Comparison of ENCODE assay signal across 1 cellular context in the genomic region with DNA sequence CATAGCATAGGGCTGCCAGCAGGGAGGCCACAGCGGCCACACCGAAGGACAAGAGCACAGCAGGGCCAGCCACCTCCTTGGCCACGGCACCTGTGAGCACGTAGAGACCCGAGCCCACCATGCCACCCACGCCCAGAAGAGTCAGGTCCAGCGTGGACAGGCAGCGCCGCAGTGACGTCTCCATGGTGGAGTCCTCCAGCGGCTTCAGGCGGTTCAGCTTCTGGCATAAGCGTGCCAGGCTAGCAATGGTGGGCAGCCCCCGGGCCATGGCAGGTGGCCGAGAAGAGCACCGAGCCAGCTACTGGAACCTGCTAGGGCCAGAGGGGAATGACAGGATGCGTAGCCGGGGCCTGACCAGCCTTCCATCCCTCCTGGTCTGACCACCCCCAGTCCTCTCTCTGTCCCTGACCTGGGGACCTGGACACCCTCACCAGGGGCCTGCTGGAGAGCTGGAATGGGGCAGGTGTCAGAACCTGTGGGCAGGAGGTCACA.
TF ChIP-seq lines count a peak whose summit lies in the region.

No MANE protein-coding gene starts in this region.

TF ChIP-seq in GM12878, 131 proteins besides CTCF, POLR2A, EP300 and RAD21:
- no peak for TF ChIP-seq TBL1XR1 (IDR thresholded peaks at IDR 0.05; ENCODE audit: low read depth, low read length)
- TF ChIP-seq SREBF1 (IDR thresholded peaks at IDR 0.05; ENCODE audit: low read length) = no peak
- TF ChIP-seq, protein P1, sequence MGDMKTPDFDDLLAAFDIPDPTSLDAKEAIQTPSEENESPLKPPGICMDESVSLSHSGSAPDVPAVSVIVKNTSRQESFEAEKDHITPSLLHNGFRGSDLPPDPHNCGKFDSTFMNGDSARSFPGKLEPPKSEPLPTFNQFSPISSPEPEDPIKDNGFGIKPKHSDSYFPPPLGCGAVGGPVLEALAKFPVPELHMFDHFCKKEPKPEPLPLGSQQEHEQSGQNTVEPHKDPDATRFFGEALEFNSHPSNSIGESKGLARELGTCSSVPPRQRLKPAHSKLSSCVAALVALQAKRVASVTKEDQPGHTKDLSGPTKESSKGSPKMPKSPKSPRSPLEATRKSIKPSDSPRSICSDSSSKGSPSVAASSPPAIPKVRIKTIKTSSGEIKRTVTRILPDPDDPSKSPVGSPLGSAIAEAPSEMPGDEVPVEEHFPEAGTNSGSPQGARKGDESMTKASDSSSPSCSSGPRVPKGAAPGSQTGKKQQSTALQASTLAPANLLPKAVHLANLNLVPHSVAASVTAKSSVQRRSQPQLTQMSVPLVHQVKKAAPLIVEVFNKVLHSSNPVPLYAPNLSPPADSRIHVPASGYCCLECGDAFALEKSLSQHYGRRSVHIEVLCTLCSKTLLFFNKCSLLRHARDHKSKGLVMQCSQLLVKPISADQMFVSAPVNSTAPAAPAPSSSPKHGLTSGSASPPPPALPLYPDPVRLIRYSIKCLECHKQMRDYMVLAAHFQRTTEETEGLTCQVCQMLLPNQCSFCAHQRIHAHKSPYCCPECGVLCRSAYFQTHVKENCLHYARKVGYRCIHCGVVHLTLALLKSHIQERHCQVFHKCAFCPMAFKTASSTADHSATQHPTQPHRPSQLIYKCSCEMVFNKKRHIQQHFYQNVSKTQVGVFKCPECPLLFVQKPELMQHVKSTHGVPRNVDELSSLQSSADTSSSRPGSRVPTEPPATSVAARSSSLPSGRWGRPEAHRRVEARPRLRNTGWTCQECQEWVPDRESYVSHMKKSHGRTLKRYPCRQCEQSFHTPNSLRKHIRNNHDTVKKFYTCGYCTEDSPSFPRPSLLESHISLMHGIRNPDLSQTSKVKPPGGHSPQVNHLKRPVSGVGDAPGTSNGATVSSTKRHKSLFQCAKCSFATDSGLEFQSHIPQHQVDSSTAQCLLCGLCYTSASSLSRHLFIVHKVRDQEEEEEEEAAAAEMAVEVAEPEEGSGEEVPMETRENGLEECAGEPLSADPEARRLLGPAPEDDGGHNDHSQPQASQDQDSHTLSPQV (IDR thresholded peaks at IDR 0.05) = no peak
- TF ChIP-seq ASH2L (IDR thresholded peaks at IDR 0.05; ENCODE audit: borderline replicate concordance, low read depth) = no peak
- TF ChIP-seq SUPT20H (IDR thresholded peaks at IDR 0.05; ENCODE audit: borderline replicate concordance, control insufficient read depth, low read depth, low read length) = no peak
- TF ChIP-seq YY1 (IDR thresholded peaks at IDR 0.05; ENCODE audit: low read depth, low read length) = no peak
